In genomic region chr5:145996135-145996534, GRCh38 we compare ENCODE assay signal across 19 cellular contexts.
"Had no signal": no experiment of that assay in that cellular context is flagged by ENCODE, and none has a peak within 500 bp of the region (broad histone marks: within the 10 kb centered on the region; RNA-seq: fewer than 3 reads in every experiment).

No MANE protein-coding gene starts in this region.

- DNase-seq: activated CD4-positive, alpha-beta T cell treated with anti-CD3 and anti-CD28 coated beads, Interleukin-2, amount 10 ng/mL, durations not matched to agents 24 days and 14 days; activated CD4-positive, CD25-positive, alpha-beta regulatory T cell; activated CD8-positive, alpha-beta memory T cell treated with anti-CD3 and anti-CD28 coated beads, Interleukin-2, amount 50 U/mL, for 48 hours; activated gamma-delta T cell treated with Interleukin-2 at 50 U/mL for 16 hours; activated T-cell treated with anti-CD3 and anti-CD28 coated beads, Interleukin-2, amount 50 U/mL, for 72 hours; amygdala; body of pancreas; central memory CD4-positive, alpha-beta T cell; effector CD4-positive, alpha-beta T cell; foreskin melanocyte; immature natural killer cell; left colon; sigmoid colon; spleen; stimulated activated naive CD8-positive, alpha-beta T cell treated with anti-CD3 and anti-CD28 coated beads, Interleukin-15, amount 100 ng/mL, for 72 hours had no signal

- H3K4me3 Mint-ChIP-seq: activated CD4-positive, alpha-beta T cell treated with anti-CD3 and anti-CD28 coated beads, Interleukin-2, amount 10 ng/mL, durations not matched to agents 24 days and 14 days; activated naive CD8-positive, alpha-beta T cell; activated T-cell treated with anti-CD3 and anti-CD28 coated beads, Interleukin-2, amount 50 U/mL, for 72 hours; immature natural killer cell; neural progenitor cell; stimulated activated naive CD8-positive, alpha-beta T cell treated with anti-CD3 and anti-CD28 coated beads, Interleukin-15, amount 100 ng/mL, for 72 hours; type B pancreatic cell had no signal

- H3K27ac Mint-ChIP-seq: activated CD4-positive, alpha-beta T cell treated with anti-CD3 and anti-CD28 coated beads, Interleukin-2, amount 10 ng/mL, durations not matched to agents 24 days and 14 days; activated naive CD8-positive, alpha-beta T cell; activated T-cell treated with anti-CD3 and anti-CD28 coated beads, Interleukin-2, amount 50 U/mL, for 72 hours; immature natural killer cell; neural progenitor cell; stimulated activated naive CD8-positive, alpha-beta T cell treated with anti-CD3 and anti-CD28 coated beads, Interleukin-15, amount 100 ng/mL, for 72 hours; type B pancreatic cell had no signal

- H3K4me3 ChIP-seq: body of pancreas, coronary artery, neural progenitor cell, sigmoid colon, spleen had no signal

- H3K4me1 Mint-ChIP-seq: activated CD4-positive, alpha-beta T cell treated with anti-CD3 and anti-CD28 coated beads, Interleukin-2, amount 10 ng/mL, durations not matched to agents 24 days and 14 days; immature natural killer cell; neural progenitor cell; stimulated activated naive CD8-positive, alpha-beta T cell treated with anti-CD3 and anti-CD28 coated beads, Interleukin-15, amount 100 ng/mL, for 72 hours had no signal

- H3K36me3 Mint-ChIP-seq: activated naive CD8-positive, alpha-beta T cell had no signal

- ATAC-seq: activated T-cell treated with anti-CD3 and anti-CD28 coated beads, Interleukin-2, amount 50 U/mL, for 72 hours; body of pancreas; left colon; stimulated activated naive CD8-positive, alpha-beta T cell treated with anti-CD3 and anti-CD28 coated beads, Interleukin-15, amount 100 ng/mL, for 72 hours had no signal
